In the genomic region with DNA sequence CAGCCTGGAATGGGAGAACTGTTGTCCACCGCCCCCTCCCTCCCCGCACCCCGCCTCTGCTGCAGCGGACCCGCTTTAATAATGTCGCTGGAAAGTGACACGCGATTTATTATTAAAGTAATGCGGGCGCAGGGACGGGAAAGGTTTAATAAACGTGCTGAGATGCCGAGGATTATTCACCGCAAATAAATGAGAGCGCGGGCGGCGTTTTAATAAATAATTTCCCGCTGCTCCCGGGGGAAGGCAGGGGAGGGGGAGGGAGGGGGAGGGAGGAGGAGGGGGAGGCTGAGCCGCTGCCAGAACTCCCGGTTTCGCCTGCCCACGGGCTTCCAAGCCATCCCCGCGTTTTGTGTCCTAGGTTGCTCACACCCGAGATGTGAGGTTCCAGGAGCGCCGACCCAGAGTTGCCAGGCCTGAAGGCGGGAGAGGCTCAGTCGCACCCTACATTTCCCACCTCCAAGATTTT, we compare ENCODE assay signal across 8 cellular contexts. TPM values are rescaled to one million over a fixed set of nuclear protein-coding genes. Genes with fewer than 3 reads are reported as not detected.
DNase-seq lines count a peak whose midpoint lies in the region; ATAC-seq and TF ChIP-seq lines count a peak whose summit lies in the region.

No MANE protein-coding gene starts in this region.

- no peaks in the 10 kb centered on the region; a peak in 1 of 5 replicates for H3K9me3 Mint-ChIP-seq in H9

- H3K27me3 Mint-ChIP-seq in H9 (ENCODE audit: low read depth): peaks cover 71% of the 10 kb centered on the region

- H3T11ph ChIP-seq in H9 (ENCODE audit: low read length): no peak overlapping the region

- no peaks in the 10 kb centered on the region for H3K9me3 ChIP-seq in H9 (ENCODE audit: control insufficient read depth, low read depth, low read length)
- no peaks in the 10 kb centered on the region for H3K9me3 ChIP-seq in SJSA1 (replicated peaks)

- H3K23me2 ChIP-seq in H9 (ENCODE audit: insufficient read length, low read depth, low read length, poor library complexity, severe bottlenecking): peaks cover 25% of the 10 kb centered on the region

- H4K5ac ChIP-seq in H9 (ENCODE audit: insufficient read length, low read depth, low read length): no peak overlapping the region

- H3K23ac ChIP-seq in H9 (ENCODE audit: insufficient read length, low read depth, low read length): no peak overlapping the region

- no peak overlapping the region for H3K18ac ChIP-seq in H9 (ENCODE audit: insufficient read length, low read depth, low read length)

- H3K4me1 Mint-ChIP-seq in H9: peaks cover 19 to 29% of the 10 kb centered on the region in 2 experiments

- H3K79me2 ChIP-seq in H9 (ENCODE audit: insufficient read depth, low read length): no peaks in the 10 kb centered on the region

- no peaks in the 10 kb centered on the region for H3K36me3 ChIP-seq in SJSA1

- no peak overlapping the region for H3K56ac ChIP-seq in H9 (ENCODE audit: insufficient read length, low read depth, low read length)

- WGBS in H9 (ENCODE audit: extremely low coverage, insufficient read length, low lambda C conversion rate): no CpG with 5 or more reads among the region's 31 CpGs

- H3K79me1 ChIP-seq in H9 (ENCODE audit: insufficient read depth, low read depth, low read length, poor library complexity, severe bottlenecking): no peaks in the 10 kb centered on the region

- no peak overlapping the region for H3K27ac Mint-ChIP-seq in H9

- no peaks in the 10 kb centered on the region for H4K20me1 ChIP-seq in H9 (ENCODE audit: control insufficient read depth, insufficient read depth, insufficient read length)

- H3K4ac ChIP-seq in H9 (ENCODE audit: low read depth, low read length): no peak overlapping the region

- in situ Hi-C loops in G401 (cut with HindIII; ENCODE audit: low sequenced_read_pairs): no loop called here

- no peak overlapping the region for H4K91ac ChIP-seq in H9 (ENCODE audit: insufficient read length, low read depth, low read length)

- no peak overlapping the region for H2BK20ac ChIP-seq in H9 (ENCODE audit: low read depth, low read length, poor library complexity, severe bottlenecking)

- H3K14ac ChIP-seq in H9 (ENCODE audit: insufficient read depth, low read length): no peak overlapping the region

- H3K4me3 ChIP-seq in SJSA1 (peak overlapping the region; percentile 43), foreskin fibroblast (ENCODE audit: low read depth in 1 of 2, low read length in 2 of 2) (peak overlapping the region; percentile 60 to 61), retinal pigment epithelial cell (ENCODE audit: low read length) (peak overlapping the region; percentile 62)

- no peaks in the 10 kb centered on the region; the same call in 1 of the 2 replicates for H3K4me1 ChIP-seq in H9 (ENCODE audit: insufficient read depth, low read length)
- H3K4me1 ChIP-seq in SJSA1 (replicated peaks): peaks cover 30% of the 10 kb centered on the region

- no peak overlapping the region for H3K27ac ChIP-seq in H9 (ENCODE audit: insufficient read length, low read depth, low read length)
- H3K27ac ChIP-seq in SJSA1: no peak overlapping the region; the same call in 1 of the 2 replicates

- no peak overlapping the region for H3K9ac ChIP-seq in H9 (ENCODE audit: extremely low read depth, insufficient read length, low read length)

- peak overlapping the region; percentile 69 for H3K4me2 ChIP-seq in H9 (ENCODE audit: insufficient read depth, insufficient read length, low read length)

- H2AK5ac ChIP-seq in H9 (ENCODE audit: insufficient read length, low read length): no peak overlapping the region

- peak overlapping the region; percentile 71 to 87 for H3K4me3 Mint-ChIP-seq in H9

- H4K8ac ChIP-seq in H9 (replicated peaks; ENCODE audit: insufficient read length, low read depth, low read length): no peak overlapping the region

- H2BK120ac ChIP-seq in H9 (ENCODE audit: low read depth, low read length, poor library complexity, severe bottlenecking): no peak overlapping the region

- no peak overlapping the region for H2BK5ac ChIP-seq in H9 (ENCODE audit: insufficient read length, low read length)

- TF ChIP-seq CTCF in H9 (conservative IDR thresholded peaks at IDR 0.05): no peak
- no peak for TF ChIP-seq CTCF in foreskin fibroblast (IDR thresholded peaks at IDR 0.05; ENCODE audit: low read depth, low read length)
- no peak for TF ChIP-seq CTCF in retinal pigment epithelial cell (conservative IDR thresholded peaks at IDR 0.05; ENCODE audit: low read depth, low read length)

- no peak for ATAC-seq in HG03135 (IDR thresholded peaks at IDR 0.05; ENCODE audit: unreplicated experiment)
- no peak for ATAC-seq in GM19351 (IDR thresholded peaks at IDR 0.05; ENCODE audit: unreplicated experiment)

- H3K27me3 ChIP-seq in H9 (ENCODE audit: insufficient read depth, low read length) (peaks cover 45% of the 10 kb centered on the region), SJSA1 (replicated peaks) (no peaks in the 10 kb centered on the region; the same call in 1 of the 2 replicates)

- H2AFZ ChIP-seq in H9 (ENCODE audit: low read length): no peak overlapping the region

- no peaks in the 10 kb centered on the region; a peak in 1 of 7 replicates for H3K36me3 Mint-ChIP-seq in H9 (ENCODE audit: insufficient read depth in 1 of 3, low read depth in 3 of 3)

- no peak for DNase-seq in H9
- DNase-seq in SJSA1 (ENCODE audit: low read depth in 1 of 2, low spot score in 2 of 2): no peak
- DNase-seq in foreskin fibroblast: peak in 1 of 2 donors; percentile 68
- no peak for DNase-seq in retinal pigment epithelial cell (ENCODE audit: low read depth)
- DNase-seq in G401 (ENCODE audit: low spot score): no peak
- no peak for DNase-seq in NCI-H446 (lab: John Stamatoyannopoulos, UW)

- no peak overlapping the region for H2BK15ac ChIP-seq in H9 (ENCODE audit: low read depth, low read length)

- H2BK12ac ChIP-seq in H9 (ENCODE audit: insufficient read length, low read depth, low read length): no peak overlapping the region

RNA-seq across cellular contexts. Expression of a gene that starts 5.1 kb away (rescaled TPM):
- 2.9 and 3.6 TPM in 2 replicates for total RNA-seq in H9 (2021)
- 1.4 and 1.8 TPM in 2 replicates for total RNA-seq in SJSA1 (2014; rRNA removed; shearing (Covaris generic))
- total RNA-seq in G401 (2014; rRNA removed; shearing (Covaris generic)): 105 and 145 TPM in 2 replicates

RNA-seq across cellular contexts. Expression of a gene that starts 35.9 kb away (rescaled TPM):
- total RNA-seq in H9 (2021): 2.8 and 3.4 TPM in 2 replicates
- 29.6 and 52.4 TPM in 2 replicates for total RNA-seq in SJSA1 (2014; rRNA removed; shearing (Covaris generic))
- 58.9 and 65.7 TPM in 2 replicates for total RNA-seq in G401 (2014; rRNA removed; shearing (Covaris generic))

RNA-seq across cellular contexts. Expression of a gene that starts 36.0 kb away (rescaled TPM):
- 1.7 and 2.0 TPM in 2 replicates for total RNA-seq in H9 (2021)
- 0.50 and 1.3 TPM in 2 replicates for total RNA-seq in SJSA1 (2014; rRNA removed; shearing (Covaris generic))
- total RNA-seq in G401 (2014; rRNA removed; shearing (Covaris generic)): 2.4 and 4.5 TPM in 2 replicates

Comparison
In these comparisons a context has a peak if more than half of its experiments do, and no peak if none do; other contexts are left out.
1. RNA of a gene that starts 5.1 kb away (total RNA-seq): 105 to 145 TPM in G401; 2.9 to 3.6 TPM in H9 and 1.4 to 1.8 TPM in SJSA1; every median in the first group is over 10 times any median in the second.
2. Peak in every context shown above with its lines, with median percentiles within 50 percentile points of each other: H3K4me3 ChIP-seq.